ENCODE assay signal across 20 cellular contexts in genomic region chr1:209610378-209610905, GRCh38. TPM values are rescaled to one million over a fixed set of nuclear protein-coding genes. Genes with fewer than 3 reads are reported as not detected.
DNase-seq lines count a peak whose midpoint lies in the region; ATAC-seq, FAIRE-seq and TF ChIP-seq lines count a peak whose summit lies in the region.
"Had no signal": no experiment of that assay in that cellular context is flagged by ENCODE, and none has a peak within 500 bp of the region (broad histone marks: within the 10 kb centered on the region; RNA-seq: fewer than 3 reads in every experiment).

No MANE protein-coding gene starts in this region.

- H3K27me3 ChIP-seq in bronchial epithelial cell (ENCODE audit: control insufficient read depth, insufficient read depth, low read length) (no peaks in the 10 kb centered on the region), foreskin keratinocyte (no peaks in the 10 kb centered on the region), prostate gland (replicated peaks; ENCODE audit: insufficient read depth) (no peaks in the 10 kb centered on the region), colonic mucosa (no peaks in the 10 kb centered on the region)
- H3K27me3 ChIP-seq: BLaER1 treated with 17β-estradiol and CSF1 and Interleukin-3, amounts not matched to agents 10 nM and 100 nM had no signal

- intact Hi-C loops in prostate gland (cut with DNase I): no loop called here
- intact Hi-C loops in colonic mucosa (cut with DNase I): no loop called here

- no peaks in the 10 kb centered on the region for H3K9me3 ChIP-seq in prostate gland
- H3K9me3 ChIP-seq in colonic mucosa: no peaks in the 10 kb centered on the region

- no peak overlapping the region for H3K9ac ChIP-seq in colonic mucosa (ENCODE audit: low read depth in 2 of 2, low read length in 2 of 2)
- H3K9ac ChIP-seq: BLaER1 treated with 17β-estradiol and CSF1 and Interleukin-3, amounts not matched to agents 10 nM and 100 nM; GM23248 had no signal

- H3K4me1 ChIP-seq in foreskin keratinocyte: peaks cover 14% of the 10 kb centered on the region
- H3K4me1 ChIP-seq in prostate gland (replicated peaks): no peaks in the 10 kb centered on the region
- H3K4me1 ChIP-seq in colonic mucosa: no peaks in the 10 kb centered on the region

- WGBS in prostate gland: 92% methylated on average over 3 of the region's 3 CpGs

- H3K27ac ChIP-seq in foreskin keratinocyte (no peak overlapping the region), temporal lobe (ENCODE audit: low read depth, low read length) (peak overlapping the region; percentile 88), prostate gland (no peak overlapping the region), colonic mucosa (no peak overlapping the region)
- H3K27ac ChIP-seq: BLaER1 treated with 17β-estradiol and CSF1 and Interleukin-3, amounts not matched to agents 10 nM and 100 nM; GM23248; HL-60 had no signal

- no peak for TF ChIP-seq CTCF in bronchial epithelial cell (IDR thresholded peaks at IDR 0.05; ENCODE audit: insufficient read depth, low read length, severe bottlenecking)
- no peak for TF ChIP-seq CTCF in foreskin keratinocyte (conservative IDR thresholded peaks at IDR 0.05)
- TF ChIP-seq CTCF in prostate gland (IDR thresholded peaks at IDR 0.05): no peak
- TF ChIP-seq CTCF in colonic mucosa (IDR thresholded peaks at IDR 0.05): no peak

- no peak for FAIRE-seq in bronchial epithelial cell (lab: Jason Lieb, UNC)
- FAIRE-seq: GM12878, GM18507, H54 had no signal

- DNase-seq in ELF-1 (ENCODE audit: low read depth, low spot score) (peak; percentile 23), bronchial epithelial cell (ENCODE audit: low read depth) (peak; percentile 52), foreskin keratinocyte (peak; percentile 6 to 62), DMS79 treated with DMSO at 0.1 percent for 48 hours (lab: John Stamatoyannopoulos, UW) (no peak), prostate gland (ENCODE audit: low spot score) (no peak), colonic mucosa (no peak)
- DNase-seq: ACHN; CD4-positive, CD25-positive, alpha-beta regulatory T cell; GM23248; IMR-90 had no signal

- H3K36me3 ChIP-seq in bronchial epithelial cell (ENCODE audit: control insufficient read depth, insufficient read depth, low read length) (peaks cover 1% of the 10 kb centered on the region), prostate gland (no peaks in the 10 kb centered on the region), colonic mucosa (no peaks in the 10 kb centered on the region)

- H3K4me3 ChIP-seq in bronchial epithelial cell (ENCODE audit: low read depth, low read length): no peak overlapping the region
- no peak overlapping the region for H3K4me3 ChIP-seq in prostate gland
- no peak overlapping the region for H3K4me3 ChIP-seq in colonic mucosa
- H3K4me3 ChIP-seq: BLaER1 treated with 17β-estradiol and CSF1 and Interleukin-3, amounts not matched to agents 10 nM and 100 nM; GM12878; GM23248 had no signal

- no peak for TF ChIP-seq POLR2A in prostate gland (IDR thresholded peaks at IDR 0.05)

- ATAC-seq in foreskin keratinocyte: no peak
- ATAC-seq: GM12878, HCT116 had no signal

RNA-seq across cellular contexts. Expression of gene CAMK1G, which starts 26.9 kb away (rescaled TPM):
- not detected in 2 replicates for total RNA-seq in bronchial epithelial cell
- not detected in 2 replicates for total RNA-seq in foreskin keratinocyte
- not detected in 2 replicates for polyA plus RNA-seq in foreskin keratinocyte
- 3.4 TPM for total RNA-seq in temporal lobe
- 1 to 10 TPM in 1 of 2 donors, under 1 TPM in 1; 0.18 to 1.6 TPM for total RNA-seq in prostate gland
- total RNA-seq in colonic mucosa: under 1 TPM in 1 of 2 donors, not detected in 1; 0.21 TPM
- total RNA-seq: A172; CD4-positive, CD25-positive, alpha-beta regulatory T cell; Daoy; GM12878 had no signal
- polyA plus RNA-seq: CD4-positive, CD25-positive, alpha-beta regulatory T cell; GM23248 had no signal

RNA-seq across cellular contexts. Expression of gene LAMB3, which starts 41.8 kb away (rescaled TPM):
- total RNA-seq in bronchial epithelial cell (1,162 and 3,106 TPM in 2 replicates), foreskin keratinocyte (1,286 and 1,603 TPM in 2 replicates), temporal lobe (0.74 TPM), prostate gland (10 to 100 TPM; 43.7 to 92.8 TPM), colonic mucosa (100 to 1,000 TPM in 1 of 2 donors, 10 to 100 TPM in 1; 92.5 to 110 TPM)
- 823 and 1,080 TPM in 2 replicates for polyA plus RNA-seq in foreskin keratinocyte
- total RNA-seq: G401 had no signal

Comparison
In these comparisons a context has a peak if more than half of its experiments do, and no peak if none do; other contexts are left out.
1. DNase-seq: peak in ELF-1 (single experiment), bronchial epithelial cell (single experiment) and foreskin keratinocyte (2 of 2); none in DMS79 treated with DMSO at 0.1 percent for 48 hours (single experiment), prostate gland (single experiment) and colonic mucosa (single experiment).
2. RNA of gene LAMB3, which starts 41.8 kb away (total RNA-seq): 1,162 to 3,106 TPM in bronchial epithelial cell, 1,286 to 1,603 TPM in foreskin keratinocyte, 92.5 to 110 TPM in colonic mucosa and 43.7 to 92.8 TPM in prostate gland; 0.74 TPM in temporal lobe (single experiment); every median in the first group is over 10 times any median in the second.